Comparison of ENCODE assay signal across 20 cellular contexts in the genomic region with DNA sequence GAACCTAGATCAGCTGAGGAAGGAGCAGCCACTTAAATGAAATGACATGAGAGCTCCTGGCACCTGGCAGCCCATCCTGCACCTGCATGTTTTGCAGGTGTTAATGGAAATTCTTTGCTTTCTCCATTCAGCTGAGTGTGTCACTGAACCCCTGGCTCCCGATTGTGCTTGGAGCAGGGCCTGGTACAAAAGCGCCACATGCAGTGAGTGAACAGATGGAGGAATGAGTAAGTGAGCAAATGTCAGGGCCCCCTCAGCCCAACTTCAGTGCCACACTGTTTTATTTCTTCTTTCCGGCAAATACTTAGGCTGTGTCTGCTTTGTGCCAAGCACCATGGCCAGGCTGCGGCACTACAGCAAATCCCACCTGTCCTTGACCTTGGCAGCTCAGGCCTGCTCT.
"Had no signal": no experiment of that assay in that cellular context is flagged by ENCODE, and none has a peak within 500 bp of the region (broad histone marks: within the 10 kb centered on the region; RNA-seq: fewer than 3 reads in every experiment).

No MANE protein-coding gene starts in this region.

- H3K27me3 ChIP-seq: brain microvascular endothelial cell, neural progenitor cell, right atrium auricular region, tibial nerve had no signal

- H3K9me3 ChIP-seq: prostate gland, right atrium auricular region, tibial nerve had no signal

- DNase-seq: activated CD4-positive, alpha-beta T cell treated with anti-CD3 and anti-CD28 coated beads for 48 hours; activated CD4-positive, CD25-positive, alpha-beta regulatory T cell; activated CD8-positive, alpha-beta memory T cell treated with anti-CD3 and anti-CD28 coated beads, Interleukin-2, amount 50 U/mL, for 4 hours; activated CD8-positive, alpha-beta T cell treated with anti-CD3 and anti-CD28 coated beads for 36 hours; activated effector memory CD4-positive, alpha-beta T cell treated with Interleukin-2 at 50 U/mL for 16 hours; activated naive CD4-positive, alpha-beta T cell treated with anti-CD3 and anti-CD28 coated beads, Interleukin-2, amount 10 ng/mL, durations not matched to agents 7 days and 5 days; activated naive CD8-positive, alpha-beta T cell treated with anti-CD3 and anti-CD28 coated beads, Interleukin-2, amount 50 U/mL, for 24 hours; activated T-cell treated with anti-CD3 and anti-CD28 coated beads, Interleukin-2, amount 50 U/mL, for 4 hours; aorta; brain microvascular endothelial cell; cortex of kidney; left ventricle myocardium superior; naive thymus-derived CD4-positive, alpha-beta T cell; stimulated activated CD4-positive, alpha-beta T cell treated with anti-CD3 and anti-CD28 coated beads, Interleukin-2, amount 100 ng/mL, for 48 hours; T1000 had no signal

- H2AFZ ChIP-seq: neural progenitor cell had no signal

- H3K27ac ChIP-seq: neural progenitor cell, prostate gland, right atrium auricular region, tibial nerve had no signal

- H3K4me2 ChIP-seq: neural progenitor cell had no signal

- H3K9ac ChIP-seq: neural progenitor cell had no signal

- H3K36me3 ChIP-seq: brain microvascular endothelial cell, neural progenitor cell, prostate gland, right atrium auricular region, tibial nerve had no signal

- ATAC-seq: activated CD8-positive, alpha-beta T cell treated with anti-CD3 and anti-CD28 coated beads for 36 hours; activated naive CD8-positive, alpha-beta T cell treated with anti-CD3 and anti-CD28 coated beads, Interleukin-2, amount 50 U/mL, for 24 hours; activated T-cell treated with anti-CD3 and anti-CD28 coated beads, Interleukin-2, amount 50 U/mL, for 4 hours; esophagus mucosa; left ventricle myocardium superior; naive thymus-derived CD4-positive, alpha-beta T cell had no signal

- H3K4me3 ChIP-seq: neural progenitor cell, prostate gland, right atrium auricular region, tibial nerve had no signal
